ENCODE assay signal across 8 cellular contexts in the genomic region with DNA sequence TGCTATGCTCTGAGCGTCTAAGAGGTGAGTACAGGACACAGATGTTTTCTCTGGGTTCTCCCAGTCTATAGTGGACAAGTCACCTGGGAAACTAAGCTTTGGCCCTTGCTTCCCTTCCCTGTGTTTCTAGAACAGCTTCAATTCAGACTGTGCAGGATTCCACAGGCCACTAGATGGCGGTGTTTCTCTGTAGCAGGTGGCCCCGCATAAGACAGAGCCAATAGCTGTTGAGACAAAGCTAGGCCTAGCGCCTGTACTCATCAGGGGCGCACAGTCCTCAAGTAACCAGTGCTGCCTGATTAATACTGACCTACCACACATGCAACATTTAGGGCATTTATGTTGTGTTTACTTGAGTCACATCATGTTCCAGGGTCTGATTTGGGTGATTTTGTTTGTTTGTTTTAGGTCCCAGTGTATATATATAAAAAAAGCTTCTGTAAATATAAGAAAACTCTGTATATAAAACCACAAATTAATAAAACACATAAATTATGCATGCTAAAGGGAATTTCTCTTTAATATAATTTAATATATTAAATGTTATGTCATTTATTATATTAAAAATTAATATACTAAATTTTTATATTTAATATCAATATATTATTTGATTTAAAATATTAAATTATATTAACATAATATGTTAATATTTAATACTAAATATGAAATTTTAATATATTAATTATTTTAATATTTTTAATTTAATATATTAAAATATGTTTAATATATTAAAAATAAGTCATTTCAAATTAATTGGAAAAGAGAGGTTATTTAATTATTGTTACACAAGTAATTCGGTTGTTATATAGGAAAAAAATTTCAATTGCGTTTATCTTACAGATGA.
DNase-seq lines count a peak whose midpoint lies in the region; ATAC-seq and TF ChIP-seq lines count a peak whose summit lies in the region.

No MANE protein-coding gene starts in this region.

- no peak overlapping the region for H3K4me2 ChIP-seq in DND-41 (ENCODE audit: insufficient read depth, low read length)
- H3K4me2 ChIP-seq in OCI-LY1 (ENCODE audit: low read length) = no peak overlapping the region

- H4K20me1 ChIP-seq in DND-41 (ENCODE audit: insufficient read depth, low read length) (no peaks in the 10 kb centered on the region), OCI-LY1 (ENCODE audit: insufficient read depth, low read length) (no peaks in the 10 kb centered on the region; the same call in 1 of the 2 replicates)

- H3K27ac ChIP-seq in DND-41 (ENCODE audit: low read length) (no peak overlapping the region), OCI-LY1 (ENCODE audit: low read depth, low read length, poor library complexity, severe bottlenecking) (no peak overlapping the region), epithelial cell of prostate (no peak overlapping the region)

- peak; percentile 82 for DNase-seq in DND-41
- peak; percentile 86 for DNase-seq in KBM-7
- peak; percentile 57 for DNase-seq in activated CD8-positive, alpha-beta memory T cell treated with anti-CD3 and anti-CD28 coated beads, Interleukin-2, amount 50 U/mL, for 24 hours (ENCODE audit: extremely low read depth)
- peak; percentile 39 for DNase-seq in epithelial cell of prostate (ENCODE audit: low read depth, low spot score)
- peak; percentile 53 for DNase-seq in naive B cell
- DNase-seq in stimulated activated CD8-positive, alpha-beta memory T cell treated with anti-CD3 and anti-CD28 coated beads, Interleukin-7, amount 100 ng/mL, for 48 hours (ENCODE audit: extremely low read depth in 1 of 2, low read depth in 1 of 2) = peak; percentile 59 to 73

- H3K79me2 ChIP-seq in DND-41 (ENCODE audit: insufficient read depth, low read length) = no peaks in the 10 kb centered on the region
- H3K79me2 ChIP-seq in OCI-LY1 (ENCODE audit: insufficient read depth, low read length) = no peaks in the 10 kb centered on the region

- no peaks in the 10 kb centered on the region for H3K4me1 Mint-ChIP-seq in naive B cell

- H3K9ac ChIP-seq in DND-41 (ENCODE audit: low read depth, low read length) = no peak overlapping the region
- no peak overlapping the region for H3K9ac ChIP-seq in OCI-LY1 (ENCODE audit: low read length)

- peaks cover 65 to 75% (median 69%) of the 10 kb centered on the region in 3 donors for H3K27me3 Mint-ChIP-seq in naive B cell

- no peak overlapping the region for H3K27ac Mint-ChIP-seq in naive B cell

- H3K36me3 ChIP-seq in DND-41 (ENCODE audit: insufficient read depth, low read length) (no peaks in the 10 kb centered on the region), OCI-LY1 (ENCODE audit: insufficient read depth, low read length) (no peaks in the 10 kb centered on the region)

- no peaks in the 10 kb centered on the region for H3K4me1 ChIP-seq in DND-41 (ENCODE audit: insufficient read depth, low read length)
- no peaks in the 10 kb centered on the region for H3K4me1 ChIP-seq in OCI-LY1 (ENCODE audit: insufficient read depth, low read length, severe bottlenecking)

- no peak overlapping the region for H3K4me3 Mint-ChIP-seq in naive B cell

- ATAC-seq in DND-41 (ENCODE audit: insufficient read depth, low read depth) (peak; percentile 100), GM21737 (IDR thresholded peaks at IDR 0.05; ENCODE audit: unreplicated experiment) (peak; percentile 98), naive B cell (ENCODE audit: low read depth in 2 of 2) (peak; percentile 90 to 93)

- H3K9me3 ChIP-seq in DND-41 (ENCODE audit: insufficient read depth, low read length, severe bottlenecking) (no peaks in the 10 kb centered on the region), OCI-LY1 (ENCODE audit: low read length) (no peaks in the 10 kb centered on the region)

- H2AFZ ChIP-seq in DND-41 (ENCODE audit: low read depth, low read length) (no peak overlapping the region), OCI-LY1 (ENCODE audit: low read length) (no peak overlapping the region)

- H3K27me3 ChIP-seq in DND-41 (ENCODE audit: insufficient read depth, low read length, poor library complexity) = peaks cover 27% of the 10 kb centered on the region
- 0 out of 2 replicates have a peak, but pooled peaks cover 3% of the 10 kb centered on the region for H3K27me3 ChIP-seq in OCI-LY1 (ENCODE audit: insufficient read depth, low read length)

- TF ChIP-seq CTCF in DND-41 (IDR thresholded peaks at IDR 0.05; ENCODE audit: borderline replicate concordance, extremely low read depth, low read length, poor library complexity, severe bottlenecking) = peak; percentile 98
- peak; percentile 95 for TF ChIP-seq CTCF in OCI-LY1 (IDR thresholded peaks at IDR 0.05; ENCODE audit: low read length)

- H3K4me3 ChIP-seq in DND-41 (ENCODE audit: low read depth in 1 of 2, low read length in 2 of 2) = no peak overlapping the region
- no peak overlapping the region for H3K4me3 ChIP-seq in OCI-LY1 (ENCODE audit: low read depth, low read length, poor library complexity, severe bottlenecking)

- H3K9me2 ChIP-seq in OCI-LY1 (ENCODE audit: low read depth, low read length) = no peaks in the 10 kb centered on the region

- H3K9me3 Mint-ChIP-seq in naive B cell = peaks cover 0 to 6% (median 2%) of the 10 kb centered on the region in 7 donors

- in situ Hi-C loops in KBM-7 (cut with MboI; ENCODE audit: low pct_unique_long_range_greater_than_20kb, low sequenced_read_pairs) = loop anchor here (25.0 kb wide), 1 partner anchor 370 kb away; no protein-coding TSS in a partner anchor

- H3F3A ChIP-seq in OCI-LY1 (ENCODE audit: insufficient read depth, low read length) = no peaks in the 10 kb centered on the region

- H3K36me3 Mint-ChIP-seq in naive B cell = peaks cover 0 to 12% of the 10 kb centered on the region in 2 donors
